Comparison of ENCODE assay signal across 2 cellular contexts in the genomic region with DNA sequence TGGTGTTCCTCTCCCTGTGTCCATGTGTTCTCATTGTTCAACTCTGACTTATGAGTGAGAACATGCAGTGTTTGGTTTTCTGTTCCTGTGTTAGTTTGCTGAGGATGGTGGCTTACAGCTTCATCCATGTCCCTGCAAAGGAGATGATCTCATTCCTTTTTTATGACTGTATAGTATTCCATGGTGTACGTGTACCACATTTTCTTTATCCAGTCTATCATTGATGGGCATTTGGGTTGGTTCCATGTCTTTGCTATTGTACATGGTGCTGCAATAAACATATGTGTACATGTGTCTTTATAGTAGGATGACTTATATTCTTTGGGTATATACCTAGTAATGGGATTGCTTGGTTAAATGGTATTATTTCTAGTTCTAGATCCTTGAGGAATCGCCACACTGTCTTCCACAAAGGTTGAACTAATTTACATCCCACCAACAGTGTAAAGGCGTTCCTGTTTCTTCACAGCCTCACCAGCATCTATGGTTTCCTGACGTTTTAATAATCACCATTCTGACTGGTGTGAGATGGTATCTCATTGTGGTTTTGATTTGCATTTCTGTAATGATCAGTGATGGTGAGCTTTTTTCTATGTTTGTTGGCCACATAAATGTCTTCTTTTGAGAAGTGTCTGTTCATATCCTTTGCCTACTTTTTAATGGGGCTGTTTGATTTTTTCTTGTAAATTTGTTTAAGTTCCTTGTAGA.
A peak's percentile ranks its signal among the peaks of the same experiment; 100 is the strongest.
TF ChIP-seq lines count a peak whose summit lies in the region.

No MANE protein-coding gene starts in this region.

TF ChIP-seq in HEK293, 187 proteins besides CTCF, POLR2A, EP300 and RAD21:
- TF ChIP-seq, protein P1, sequence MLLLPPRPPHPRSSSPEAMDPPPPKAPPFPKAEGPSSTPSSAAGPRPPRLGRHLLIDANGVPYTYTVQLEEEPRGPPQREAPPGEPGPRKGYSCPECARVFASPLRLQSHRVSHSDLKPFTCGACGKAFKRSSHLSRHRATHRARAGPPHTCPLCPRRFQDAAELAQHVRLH (tag by site-specific recombination; IDR thresholded peaks at IDR 0.05), result 0 out of 2 replicates have a peak, but pooled peaks have one; percentile 40
- peak; percentile 93 for TF ChIP-seq ZNF146 (tag by site-specific recombination; IDR thresholded peaks at IDR 0.05)

TF ChIP-seq in GM12878, 131 proteins besides CTCF, POLR2A, EP300 and RAD21 (continued from another document):
- TF ChIP-seq, protein P2, sequence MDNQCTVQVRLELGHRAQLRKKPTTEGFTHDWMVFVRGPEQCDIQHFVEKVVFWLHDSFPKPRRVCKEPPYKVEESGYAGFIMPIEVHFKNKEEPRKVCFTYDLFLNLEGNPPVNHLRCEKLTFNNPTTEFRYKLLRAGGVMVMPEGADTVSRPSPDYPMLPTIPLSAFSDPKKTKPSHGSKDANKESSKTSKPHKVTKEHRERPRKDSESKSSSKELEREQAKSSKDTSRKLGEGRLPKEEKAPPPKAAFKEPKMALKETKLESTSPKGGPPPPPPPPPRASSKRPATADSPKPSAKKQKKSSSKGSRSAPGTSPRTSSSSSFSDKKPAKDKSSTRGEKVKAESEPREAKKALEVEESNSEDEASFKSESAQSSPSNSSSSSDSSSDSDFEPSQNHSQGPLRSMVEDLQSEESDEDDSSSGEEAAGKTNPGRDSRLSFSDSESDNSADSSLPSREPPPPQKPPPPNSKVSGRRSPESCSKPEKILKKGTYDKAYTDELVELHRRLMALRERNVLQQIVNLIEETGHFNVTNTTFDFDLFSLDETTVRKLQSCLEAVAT (IDR thresholded peaks at IDR 0.05), result 0 out of 2 replicates have a peak, but pooled peaks have one; percentile 38
- TF ChIP-seq ZNF217 (IDR thresholded peaks at IDR 0.05), result peak; percentile 61; the same call in 1 of the 2 replicates
- TF ChIP-seq IKZF2 (IDR thresholded peaks at IDR 0.05), result peak in 1 of 2 experiments; percentile 34; a peak in 2 of 4 replicates
